In the genomic region with DNA sequence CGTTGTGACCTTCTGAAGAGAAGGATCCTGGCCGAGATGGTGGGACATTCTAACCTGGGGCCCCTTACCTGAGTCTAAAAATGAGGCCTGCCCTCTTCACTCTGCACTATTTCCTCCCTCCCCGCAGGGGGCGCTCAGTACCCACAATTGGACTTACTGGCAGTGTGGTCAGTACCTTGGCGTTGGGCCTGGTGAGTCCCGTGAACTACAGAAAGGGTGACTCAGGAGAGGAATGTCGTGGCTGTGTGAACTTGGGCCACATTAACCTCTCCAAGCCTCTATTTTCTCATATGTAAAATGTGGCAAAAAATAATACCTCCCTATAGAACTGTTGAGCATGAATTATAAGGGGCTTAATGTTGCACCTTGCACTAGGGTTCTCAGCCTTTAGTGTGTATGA, we compare ENCODE assay signal across 8 cellular contexts. TPM values are rescaled to one million over a fixed set of nuclear protein-coding genes. Genes with fewer than 3 reads are reported as not detected.
DNase-seq lines count a peak whose midpoint lies in the region; ATAC-seq and TF ChIP-seq lines count a peak whose summit lies in the region.

No MANE protein-coding gene starts in this region.

- H3K27me3 Mint-ChIP-seq in central memory CD8-positive, alpha-beta T cell = no peaks in the 10 kb centered on the region

- peaks cover 24% of the 10 kb centered on the region for H3K36me3 Mint-ChIP-seq in central memory CD8-positive, alpha-beta T cell (ENCODE audit: insufficient read depth)

- H3K4me3 Mint-ChIP-seq in central memory CD8-positive, alpha-beta T cell = no peak overlapping the region

- DNase-seq in Ammon's horn (ENCODE audit: low spot score) (peak; percentile 95), GM20000 (ENCODE audit: low spot score) (peak; percentile 82), NCI-H2196 treated with DMSO at 0.1 percent for 48 hours (lab: John Stamatoyannopoulos, UW; ENCODE audit: unreplicated experiment) (peak; percentile 85), kidney epithelial cell (ENCODE audit: low read depth) (peak; percentile 88)
- DNase-seq in activated CD4-positive, CD25-positive, alpha-beta regulatory T cell treated with anti-CD3 and anti-CD28 coated beads, Interleukin-2, amount 50 U/mL, for 16 hours (ENCODE audit: low read depth, low spot score) = peak; percentile 54
- peak; percentile 49 to 65 for DNase-seq in central memory CD8-positive, alpha-beta T cell (ENCODE audit: low spot score in 2 of 2)
- DNase-seq in stimulated activated CD4-positive, alpha-beta T cell treated with anti-CD3 and anti-CD28 coated beads, Interleukin-15, amount 100 ng/mL, for 1 hour (ENCODE audit: low read depth in 1 of 2, low spot score in 1 of 2) = peak; percentile 40 to 60

- ATAC-seq in central memory CD8-positive, alpha-beta T cell (replicated peaks; ENCODE audit: extremely low read depth, poor library complexity, severe bottlenecking) = no peak
- no peak for ATAC-seq in GM21576 (IDR thresholded peaks at IDR 0.05; ENCODE audit: unreplicated experiment)

- no peak overlapping the region for H3K4me3 ChIP-seq in kidney epithelial cell (ENCODE audit: low read depth, low read length)

- no peak overlapping the region for H3K27ac Mint-ChIP-seq in central memory CD8-positive, alpha-beta T cell (ENCODE audit: low read depth)

- TF ChIP-seq CTCF in GM20000 (IDR thresholded peaks at IDR 0.05; ENCODE audit: extremely low read depth, missing control alignments) (peak; percentile 98), kidney epithelial cell (IDR thresholded peaks at IDR 0.05; ENCODE audit: insufficient read depth, low read length, poor library complexity, severe bottlenecking) (peak; percentile 92)

- H3K27me3 ChIP-seq in kidney epithelial cell (ENCODE audit: control insufficient read depth, insufficient read depth, low read length) = no peaks in the 10 kb centered on the region

- H3K36me3 ChIP-seq in kidney epithelial cell (ENCODE audit: control insufficient read depth, insufficient read depth, low read length) = peaks cover 3% of the 10 kb centered on the region

- peaks cover 21% of the 10 kb centered on the region for H3K4me1 Mint-ChIP-seq in central memory CD8-positive, alpha-beta T cell

- no peaks in the 10 kb centered on the region for H3K9me3 Mint-ChIP-seq in central memory CD8-positive, alpha-beta T cell

RNA-seq across cellular contexts. Expression of a gene that starts 3.9 kb away (rescaled TPM):
- total RNA-seq in kidney epithelial cell = 28.4 and 31.1 TPM in 2 replicates

RNA-seq across cellular contexts. Expression of a gene that starts 13.8 kb away (rescaled TPM):
- total RNA-seq in kidney epithelial cell = not detected in 2 replicates

RNA-seq across cellular contexts. Expression of a gene that starts 25.7 kb away (rescaled TPM):
- 0.14 and 0.50 TPM in 2 replicates for total RNA-seq in kidney epithelial cell

RNA-seq across cellular contexts. Expression of a gene that starts 50.0 kb away (rescaled TPM):
- total RNA-seq in kidney epithelial cell = 0.62 and 0.84 TPM in 2 replicates

RNA-seq across cellular contexts. Expression of a gene that starts 56.5 kb away (rescaled TPM):
- 12.7 and 24.8 TPM in 2 replicates for total RNA-seq in kidney epithelial cell
